In the genomic region with DNA sequence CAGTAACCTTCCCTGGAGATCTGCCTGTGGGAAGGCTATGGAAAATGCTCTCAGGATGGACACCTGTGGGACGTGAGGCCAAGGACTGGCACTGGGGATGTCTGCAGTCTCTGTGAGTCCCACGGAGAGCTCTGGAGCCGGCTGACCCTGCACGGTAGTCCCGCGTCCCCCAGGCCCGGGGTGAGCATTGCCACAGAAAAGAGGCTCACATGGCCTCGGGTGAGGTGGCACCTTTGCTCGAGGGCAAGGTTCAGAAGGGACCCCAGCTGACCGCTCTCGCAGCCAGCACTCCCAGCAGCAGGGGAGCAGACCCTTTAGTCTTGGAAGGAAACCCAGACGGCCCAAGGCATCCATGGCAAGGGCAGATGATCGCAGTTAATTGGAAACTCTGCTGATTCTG, we compare ENCODE assay signal across 39 cellular contexts.
"Had no signal": no experiment of that assay in that cellular context is flagged by ENCODE, and none has a peak within 500 bp of the region (broad histone marks: within the 10 kb centered on the region; RNA-seq: fewer than 3 reads in every experiment).

No MANE protein-coding gene starts in this region.

- H3K9me3 Mint-ChIP-seq: activated CD4-positive, alpha-beta memory T cell treated with anti-CD3 and anti-CD28 coated beads, Interleukin-2, amount 10 ng/mL, durations not matched to agents 7 days and 5 days; activated CD4-positive, alpha-beta T cell treated with anti-CD3 and anti-CD28 coated beads, Interleukin-2, amount 10 ng/mL, durations not matched to agents 7 days and 5 days; activated naive CD4-positive, alpha-beta T cell treated with anti-CD3 and anti-CD28 coated beads for 36 hours; activated naive CD4-positive, alpha-beta T cell treated with anti-CD3 and anti-CD28 coated beads, Interleukin-2, amount 50 U/mL, for 72 hours; activated T-cell treated with anti-CD3 and anti-CD28 coated beads, Interleukin-2, amount 50 U/mL, for 4 hours; activated T-cell treated with anti-CD3 and anti-CD28 coated beads, Interleukin-2, amount 50 U/mL, for 72 hours; activated T-helper 1 cell treated with anti-CD3 and anti-CD28 coated beads, Interleukin-12 subunit alpha, Interleukin-12 subunit beta, Interleukin-2, Interleukin-4 antibody, amounts not matched to agents 30 ng/mL and 10 ng/mL and 1 ng/mL, durations not matched to agents 14 hours and 24 hours and 36 hours; T-helper 1 cell treated with Interleukin-12 subunit alpha and Interleukin-12 subunit beta and Interleukin-4 antibody, amounts not matched to agents 30 μg/mL and 1 μg/mL, for 36 hours; T-helper 2 cell treated with Interferon-gamma antibody and Interleukin-4, amounts not matched to agents 5 μg/mL and 100 μg/mL, for 36 hours; WTC11 had no signal

- H3K4me1 ChIP-seq: breast epithelium had no signal

- H3K27ac Mint-ChIP-seq: activated CD4-positive, alpha-beta memory T cell treated with anti-CD3 and anti-CD28 coated beads, Interleukin-2, amount 10 ng/mL, durations not matched to agents 7 days and 5 days; activated CD4-positive, alpha-beta T cell treated with anti-CD3 and anti-CD28 coated beads for 36 hours; activated CD4-positive, alpha-beta T cell treated with anti-CD3 and anti-CD28 coated beads, Interleukin-2, amount 10 ng/mL, durations not matched to agents 7 days and 5 days; activated CD8-positive, alpha-beta memory T cell treated with anti-CD3 and anti-CD28 coated beads, Interleukin-2, amount 10 ng/mL, durations not matched to agents 7 days and 5 days; activated CD8-positive, alpha-beta T cell treated with anti-CD3 and anti-CD28 coated beads, Interleukin-2, amount 10 ng/mL, durations not matched to agents 7 days and 5 days; activated naive CD4-positive, alpha-beta T cell treated with anti-CD3 and anti-CD28 coated beads for 36 hours; activated naive CD8-positive, alpha-beta T cell treated with anti-CD3 and anti-CD28 coated beads for 36 hours; activated T-helper 1 cell treated with anti-CD3 and anti-CD28 coated beads, Interleukin-12 subunit alpha, Interleukin-12 subunit beta, Interleukin-2, Interleukin-4 antibody, amounts not matched to agents 30 ng/mL and 10 ng/mL and 1 ng/mL, durations not matched to agents 14 hours and 24 hours and 36 hours; T-helper 1 cell treated with Interleukin-12 subunit alpha and Interleukin-12 subunit beta and Interleukin-4 antibody, amounts not matched to agents 30 μg/mL and 1 μg/mL, for 36 hours; T-helper 2 cell treated with Interferon-gamma antibody and Interleukin-4, amounts not matched to agents 5 μg/mL and 100 μg/mL, for 36 hours had no signal

- H3K27me3 ChIP-seq: adrenal gland, body of pancreas, brain microvascular endothelial cell, breast epithelium had no signal

- H3K36me3 Mint-ChIP-seq: activated CD8-positive, alpha-beta memory T cell treated with anti-CD3 and anti-CD28 coated beads, Interleukin-2, amount 10 ng/mL, durations not matched to agents 7 days and 5 days; activated naive CD4-positive, alpha-beta T cell treated with anti-CD3 and anti-CD28 coated beads, Interleukin-2, amount 50 U/mL, for 72 hours had no signal

- H3K4me3 Mint-ChIP-seq: activated CD4-positive, alpha-beta memory T cell treated with anti-CD3 and anti-CD28 coated beads, Interleukin-2, amount 10 ng/mL, durations not matched to agents 7 days and 5 days; activated CD4-positive, alpha-beta T cell treated with anti-CD3 and anti-CD28 coated beads for 36 hours; activated CD4-positive, alpha-beta T cell treated with anti-CD3 and anti-CD28 coated beads, Interleukin-2, amount 10 ng/mL, durations not matched to agents 7 days and 5 days; activated CD8-positive, alpha-beta memory T cell treated with anti-CD3 and anti-CD28 coated beads, Interleukin-2, amount 10 ng/mL, durations not matched to agents 7 days and 5 days; activated CD8-positive, alpha-beta T cell treated with anti-CD3 and anti-CD28 coated beads, Interleukin-2, amount 10 ng/mL, durations not matched to agents 7 days and 5 days; activated naive CD4-positive, alpha-beta T cell treated with anti-CD3 and anti-CD28 coated beads for 36 hours; activated naive CD8-positive, alpha-beta T cell treated with anti-CD3 and anti-CD28 coated beads for 36 hours; activated T-cell treated with anti-CD3 and anti-CD28 coated beads, Interleukin-2, amount 50 U/mL, for 4 hours; activated T-cell treated with anti-CD3 and anti-CD28 coated beads, Interleukin-2, amount 50 U/mL, for 72 hours; activated T-helper 1 cell treated with anti-CD3 and anti-CD28 coated beads, Interleukin-12 subunit alpha, Interleukin-12 subunit beta, Interleukin-2, Interleukin-4 antibody, amounts not matched to agents 30 ng/mL and 10 ng/mL and 1 ng/mL, durations not matched to agents 14 hours and 24 hours and 36 hours; activated T-helper 17 cell treated with anti-CD3 and anti-CD28 coated beads, Interleukin-2, amount 50 U/mL, for 72 hours; T-helper 1 cell treated with Interleukin-12 subunit alpha and Interleukin-12 subunit beta and Interleukin-4 antibody, amounts not matched to agents 30 μg/mL and 1 μg/mL, for 36 hours; T-helper 2 cell treated with Interferon-gamma antibody and Interleukin-4, amounts not matched to agents 5 μg/mL and 100 μg/mL, for 36 hours; WTC11 had no signal

- H3K36me3 ChIP-seq: adrenal gland, brain microvascular endothelial cell, breast epithelium, WERI-Rb-1 had no signal

- H3K9me3 ChIP-seq: adrenal gland, body of pancreas had no signal

- DNase-seq: activated CD4-positive, alpha-beta memory T cell treated with anti-CD3 and anti-CD28 coated beads, Interleukin-2, amount 10 ng/mL, durations not matched to agents 7 days and 5 days; activated CD4-positive, alpha-beta T cell treated with anti-CD3 and anti-CD28 coated beads for 1 hour; activated CD4-positive, alpha-beta T cell treated with anti-CD3 and anti-CD28 coated beads for 36 hours; activated CD4-positive, alpha-beta T cell treated with anti-CD3 and anti-CD28 coated beads for 48 hours; activated CD4-positive, alpha-beta T cell treated with anti-CD3 and anti-CD28 coated beads, Interleukin-2, amount 10 ng/mL, durations not matched to agents 7 days and 5 days; activated CD4-positive, alpha-beta T cell treated with anti-CD3 and anti-CD28 coated beads, Interleukin-2, amount 50 U/mL, for 48 hours; activated CD4-positive, CD25-positive, alpha-beta regulatory T cell; activated CD8-positive, alpha-beta memory T cell treated with anti-CD3 and anti-CD28 coated beads for 24 hours; activated CD8-positive, alpha-beta memory T cell treated with anti-CD3 and anti-CD28 coated beads, Interleukin-2, amount 10 ng/mL, durations not matched to agents 7 days and 5 days; activated CD8-positive, alpha-beta T cell treated with anti-CD3 and anti-CD28 coated beads, Interleukin-2, amount 10 ng/mL, durations not matched to agents 7 days and 5 days; activated effector memory CD4-positive, alpha-beta T cell treated with anti-CD3 and anti-CD28 coated beads, Interleukin-2, amount 50 U/mL, for 16 hours; activated gamma-delta T cell treated with Interleukin-2 at 50 U/mL for 16 hours; activated naive CD4-positive, alpha-beta T cell; activated naive CD4-positive, alpha-beta T cell treated with anti-CD3 and anti-CD28 coated beads for 36 hours; activated naive CD4-positive, alpha-beta T cell treated with anti-CD3 and anti-CD28 coated beads, Interleukin-2, amount 50 U/mL, for 16 hours; activated naive CD8-positive, alpha-beta T cell treated with anti-CD3 and anti-CD28 coated beads for 36 hours; activated T-cell treated with anti-CD3 and anti-CD28 coated beads for 4 hours; activated T-cell treated with anti-CD3 and anti-CD28 coated beads, Interleukin-2, amount 50 U/mL, for 1 hour; activated T-cell treated with anti-CD3 and anti-CD28 coated beads, Interleukin-2, amount 50 U/mL, for 4 hours; activated T-cell treated with anti-CD3 and anti-CD28 coated beads, Interleukin-2, amount 50 U/mL, for 72 hours; adrenal gland; amniotic stem cell; aorta; body of pancreas; brain microvascular endothelial cell; caudate nucleus; SW 1271; T-helper 1 cell; T-helper 2 cell; T-helper 9 cell; WERI-Rb-1 had no signal

- H3K4me3 ChIP-seq: adrenal gland, body of pancreas, breast epithelium had no signal

- ATAC-seq: activated CD4-positive, alpha-beta T cell treated with anti-CD3 and anti-CD28 coated beads for 36 hours; activated CD4-positive, CD25-positive, alpha-beta regulatory T cell treated with anti-CD3 and anti-CD28 coated beads, Interleukin-2, amount 50 U/mL, for 24 hours; activated CD8-positive, alpha-beta memory T cell treated with anti-CD3 and anti-CD28 coated beads, Interleukin-2, amount 10 ng/mL, durations not matched to agents 7 days and 5 days; activated CD8-positive, alpha-beta T cell treated with anti-CD3 and anti-CD28 coated beads, Interleukin-2, amount 10 ng/mL, durations not matched to agents 7 days and 5 days; activated naive CD4-positive, alpha-beta T cell treated with anti-CD3 and anti-CD28 coated beads, Interleukin-2, amount 50 U/mL, for 72 hours; activated T-cell treated with anti-CD3 and anti-CD28 coated beads, Interleukin-2, amount 50 U/mL, for 4 hours; activated T-cell treated with anti-CD3 and anti-CD28 coated beads, Interleukin-2, amount 50 U/mL, for 72 hours; activated T-helper 17 cell treated with anti-CD3 and anti-CD28 coated beads, Interleukin-2, amount 50 U/mL, for 72 hours; body of pancreas; WTC11 had no signal

- H3K27me3 Mint-ChIP-seq: activated CD4-positive, alpha-beta memory T cell treated with anti-CD3 and anti-CD28 coated beads, Interleukin-2, amount 10 ng/mL, durations not matched to agents 7 days and 5 days; activated CD4-positive, alpha-beta T cell treated with anti-CD3 and anti-CD28 coated beads for 36 hours; activated CD4-positive, alpha-beta T cell treated with anti-CD3 and anti-CD28 coated beads, Interleukin-2, amount 10 ng/mL, durations not matched to agents 7 days and 5 days; activated CD8-positive, alpha-beta memory T cell treated with anti-CD3 and anti-CD28 coated beads, Interleukin-2, amount 10 ng/mL, durations not matched to agents 7 days and 5 days; activated naive CD8-positive, alpha-beta T cell treated with anti-CD3 and anti-CD28 coated beads for 36 hours; activated T-helper 17 cell treated with anti-CD3 and anti-CD28 coated beads, Interleukin-2, amount 50 U/mL, for 72 hours had no signal

- H3K27ac ChIP-seq: adrenal gland, body of pancreas, brain microvascular endothelial cell, breast epithelium, WERI-Rb-1 had no signal
